ENCODE assay signal across 12 cellular contexts in genomic region chr17:57869599-57870282, GRCh38. TPM values are rescaled to one million over a fixed set of nuclear protein-coding genes. Genes with fewer than 3 reads are reported as not detected.
DNase-seq lines count a peak whose midpoint lies in the region; FAIRE-seq and TF ChIP-seq lines count a peak whose summit lies in the region.
"Had no signal": no experiment of that assay in that cellular context is flagged by ENCODE, and none has a peak within 500 bp of the region (broad histone marks: within the 10 kb centered on the region; RNA-seq: fewer than 3 reads in every experiment).

No MANE protein-coding gene starts in this region.

- H3K9me3 ChIP-seq in endothelial cell of umbilical vein (replicated peaks; ENCODE audit: control insufficient read depth, insufficient read depth, low read length) (no peaks in the 10 kb centered on the region), osteoblast (ENCODE audit: low read depth, low read length) (no peaks in the 10 kb centered on the region)

- H3K4me3 ChIP-seq in endothelial cell of umbilical vein (replicated peaks in 1 of 3; ENCODE audit: insufficient read depth in 1 of 3, low read depth in 1 of 3, low read length in 3 of 3) (no peak overlapping the region), osteoblast (ENCODE audit: insufficient read depth, low read length) (no peak overlapping the region)

- TF ChIP-seq CTCF in D721Med (IDR thresholded peaks at IDR 0.05; ENCODE audit: insufficient read depth, missing control alignments) (no peak), endothelial cell of umbilical vein (IDR thresholded peaks at IDR 0.05; ENCODE audit: extremely low read depth in 1 of 2, insufficient read depth in 1 of 2, low read depth in 1 of 2, low read length in 2 of 2) (no peak), osteoblast (IDR thresholded peaks at IDR 0.05; ENCODE audit: extremely low read depth, low read depth, low read length) (no peak), GM10248 (IDR thresholded peaks at IDR 0.05; ENCODE audit: control extremely low read depth, extremely low read depth, low read depth, missing control alignments) (no peak), CD14-positive monocyte (IDR thresholded peaks at IDR 0.05) (no peak)

- peaks cover 47% of the 10 kb centered on the region for H3K4me1 ChIP-seq in endothelial cell of umbilical vein (ENCODE audit: control insufficient read depth, extremely low read depth, insufficient read depth, low read length)
- peaks cover 45% of the 10 kb centered on the region for H3K4me1 ChIP-seq in osteoblast (ENCODE audit: insufficient read depth, low read length)

- CTCF ChIA-PET in endothelial cell of umbilical vein (lab: Charles Lee) = interaction anchor here (1.0 to 11.3 kb wide), 12 partner anchors 11 to 130 kb away, joined by 3 to 202 read pairs (median 4); partner anchors contain the start of genes CUEDC1 and MRPS23
- CTCF ChIA-PET in GM10248 (lab: Yijun Ruan, JAX) = interaction anchor here (1.3 to 24.4 kb wide), 10 partner anchors 12 to 231 kb away, joined by 3 to 478 read pairs (median 3); partner anchors contain the start of gene VEZF1
- CTCF ChIA-PET in activated naive CD4-positive, alpha-beta T cell treated with anti-CD3 and anti-CD28 coated beads for 36 hours (lab: Charles Lee) = interaction anchor here (0.7 to 5.7 kb wide), 4 partner anchors 11 to 252 kb away, joined by 3 to 44 read pairs (median 4); no protein-coding TSS in a partner anchor

- H3K9me3 Mint-ChIP-seq in CD14-positive monocyte = no peaks in the 10 kb centered on the region
- no peaks in the 10 kb centered on the region for H3K9me3 Mint-ChIP-seq in activated naive CD4-positive, alpha-beta T cell treated with anti-CD3 and anti-CD28 coated beads for 36 hours
- H3K9me3 Mint-ChIP-seq: activated naive CD8-positive, alpha-beta T cell treated with anti-CD3 and anti-CD28 coated beads for 36 hours; stimulated activated effector memory CD8-positive, alpha-beta T cell treated with anti-CD3 and anti-CD28 coated beads, Interleukin-12 subunit alpha, Interleukin-12 subunit beta, amount 100 ng/mL, for 72 hours had no signal

- POLR2A ChIA-PET in endothelial cell of umbilical vein (lab: Charles Lee) = no interaction called here
- POLR2A ChIA-PET in GM10248 (lab: Yijun Ruan, JAX) = no interaction called here

- H3K79me2 ChIP-seq in endothelial cell of umbilical vein (ENCODE audit: control insufficient read depth, insufficient read depth, low read length) (no peaks in the 10 kb centered on the region), osteoblast (ENCODE audit: insufficient read depth, low read length) (no peaks in the 10 kb centered on the region)

- H3K27me3 Mint-ChIP-seq in CD14-positive monocyte (ENCODE audit: low read depth in 3 of 3) = peaks cover 2 to 15% (median 11%) of the 10 kb centered on the region in 3 donors
- peaks cover 3% of the 10 kb centered on the region for H3K27me3 Mint-ChIP-seq in activated naive CD4-positive, alpha-beta T cell treated with anti-CD3 and anti-CD28 coated beads for 36 hours (ENCODE audit: low read depth)

- DNase-seq in D721Med (ENCODE audit: insufficient read length, low spot score) = peak; percentile 88
- DNase-seq in NCI-H82 treated with DMSO at 0.1 percent for 48 hours (lab: John Stamatoyannopoulos, UW; ENCODE audit: unreplicated experiment) = peak; percentile 100
- DNase-seq in endothelial cell of umbilical vein (ENCODE audit: low read depth, low spot score) = no peak
- peak; percentile 98 for DNase-seq in osteoblast (ENCODE audit: insufficient read length, low spot score, missing footprints)
- DNase-seq in GM10248 (ENCODE audit: extremely low spot score) = no peak
- DNase-seq in cardiac septum (ENCODE audit: low spot score) = no peak
- DNase-seq in CD14-positive monocyte (ENCODE audit: low spot score) = no peak
- no peak for DNase-seq in activated naive CD4-positive, alpha-beta T cell treated with anti-CD3 and anti-CD28 coated beads for 36 hours
- DNase-seq: activated CD4-positive, CD25-positive, alpha-beta regulatory T cell; activated naive CD8-positive, alpha-beta T cell treated with anti-CD3 and anti-CD28 coated beads for 36 hours; NCI-H510A had no signal

- H2AFZ ChIP-seq in endothelial cell of umbilical vein (ENCODE audit: low read depth, low read length) = no peak overlapping the region
- H2AFZ ChIP-seq in osteoblast (ENCODE audit: low read length) = no peak overlapping the region

- no peak overlapping the region for H3K9ac ChIP-seq in endothelial cell of umbilical vein (replicated peaks; ENCODE audit: extremely low read depth, insufficient read depth, low read length)

- peaks cover 59% of the 10 kb centered on the region for H3K4me1 Mint-ChIP-seq in CD14-positive monocyte
- H3K4me1 Mint-ChIP-seq in activated naive CD4-positive, alpha-beta T cell treated with anti-CD3 and anti-CD28 coated beads for 36 hours (ENCODE audit: low read depth) = peaks cover 21% of the 10 kb centered on the region

- H3K27ac Mint-ChIP-seq in CD14-positive monocyte = peak overlapping the region in 1 of 7 donors; percentile 52
- H3K27ac Mint-ChIP-seq in activated naive CD4-positive, alpha-beta T cell treated with anti-CD3 and anti-CD28 coated beads for 36 hours = no peak overlapping the region
- H3K27ac Mint-ChIP-seq: activated naive CD8-positive, alpha-beta T cell treated with anti-CD3 and anti-CD28 coated beads for 36 hours; stimulated activated effector memory CD8-positive, alpha-beta T cell treated with anti-CD3 and anti-CD28 coated beads, Interleukin-12 subunit alpha, Interleukin-12 subunit beta, amount 100 ng/mL, for 72 hours had no signal

- H3K4me3 Mint-ChIP-seq in CD14-positive monocyte = no peak overlapping the region
- no peak overlapping the region for H3K4me3 Mint-ChIP-seq in activated naive CD4-positive, alpha-beta T cell treated with anti-CD3 and anti-CD28 coated beads for 36 hours
- H3K4me3 Mint-ChIP-seq: activated naive CD8-positive, alpha-beta T cell treated with anti-CD3 and anti-CD28 coated beads for 36 hours; stimulated activated effector memory CD8-positive, alpha-beta T cell treated with anti-CD3 and anti-CD28 coated beads, Interleukin-12 subunit alpha, Interleukin-12 subunit beta, amount 100 ng/mL, for 72 hours had no signal

- peaks cover 38 to 58% of the 10 kb centered on the region in 2 donors for H3K36me3 Mint-ChIP-seq in CD14-positive monocyte
- no peaks in the 10 kb centered on the region for H3K36me3 Mint-ChIP-seq in activated naive CD4-positive, alpha-beta T cell treated with anti-CD3 and anti-CD28 coated beads for 36 hours (ENCODE audit: low read depth)
- H3K36me3 Mint-ChIP-seq: activated naive CD8-positive, alpha-beta T cell treated with anti-CD3 and anti-CD28 coated beads for 36 hours; stimulated activated effector memory CD8-positive, alpha-beta T cell treated with anti-CD3 and anti-CD28 coated beads, Interleukin-12 subunit alpha, Interleukin-12 subunit beta, amount 100 ng/mL, for 72 hours had no signal

- FAIRE-seq in D721Med (lab: Jason Lieb, UNC) (peak; percentile 85), endothelial cell of umbilical vein (lab: Jason Lieb, UNC) (no peak)

- H4K20me1 ChIP-seq in endothelial cell of umbilical vein (replicated peaks; ENCODE audit: control insufficient read depth, extremely low read depth, insufficient read depth, low read length) = no peaks in the 10 kb centered on the region
- no peaks in the 10 kb centered on the region for H4K20me1 ChIP-seq in osteoblast (ENCODE audit: insufficient read depth, low read length)

- H3K27me3 ChIP-seq in endothelial cell of umbilical vein (ENCODE audit: control insufficient read depth in 2 of 2, insufficient read depth in 2 of 2, low read length in 2 of 2) (no peaks in the 10 kb centered on the region), osteoblast (ENCODE audit: insufficient read depth, low read length) (no peaks in the 10 kb centered on the region)

- H3K27ac ChIP-seq in endothelial cell of umbilical vein (ENCODE audit: insufficient read depth, low read depth, low read length) (no peak overlapping the region), osteoblast (ENCODE audit: low read depth, low read length) (peak overlapping the region; percentile 55)

- H3K9me1 ChIP-seq in endothelial cell of umbilical vein (replicated peaks; ENCODE audit: control insufficient read depth, extremely low read depth, insufficient read depth, low read length) = no peaks in the 10 kb centered on the region

- H3K36me3 ChIP-seq in endothelial cell of umbilical vein (ENCODE audit: control insufficient read depth in 2 of 2, extremely low read depth in 1 of 2, insufficient read depth in 2 of 2, low read length in 2 of 2) (no peaks in the 10 kb centered on the region), osteoblast (ENCODE audit: insufficient read depth, low read length) (peaks cover 37% of the 10 kb centered on the region)

- H3K4me2 ChIP-seq in endothelial cell of umbilical vein (ENCODE audit: insufficient read depth, low read length) = no peak overlapping the region
- no peak overlapping the region for H3K4me2 ChIP-seq in osteoblast (ENCODE audit: insufficient read depth, low read length)

- dilution Hi-C loops in endothelial cell of umbilical vein (cut with MboI; ENCODE audit: extremely low pct_ligation_motif_present, low sequenced_read_pairs) = loop anchor here (25.0 kb wide), 1 partner anchor 118 kb away; the partner anchor contains the start of gene VEZF1

- no peak for TF ChIP-seq POLR2A in endothelial cell of umbilical vein (IDR thresholded peaks at IDR 0.05; ENCODE audit: low read depth, low read length)

- intact Hi-C loops in endothelial cell of umbilical vein (cut with micrococcal nuclease) (loop anchor here (5.0 kb wide), 1 partner anchor 213 kb away; the partner anchor contains the start of gene DYNLL2), cardiac septum (cut with DNase I) (no loop called here), CD14-positive monocyte (cut with micrococcal nuclease) (loop anchor here in 1 of 2 donors (5.0 to 10.0 kb wide), 2 partner anchors 58 to 245 kb away; no protein-coding TSS in a partner anchor)
- intact Hi-C loops in activated naive CD4-positive, alpha-beta T cell treated with anti-CD3 and anti-CD28 coated beads for 36 hours (cut with micrococcal nuclease) = no loop called here

- no TSS peak for BruUV-seq in endothelial cell of umbilical vein (replicated peaks; lab: Mats Ljungman, UMichigan)

TF ChIP-seq in endothelial cell of umbilical vein, 7 proteins besides CTCF, POLR2A, EP300 and RAD21 (continues in another document):
- no peak for TF ChIP-seq JUN (IDR thresholded peaks at IDR 0.05; ENCODE audit: borderline replicate concordance, insufficient read depth, insufficient read length, low read depth)

RNA-seq across cellular contexts. Expression of gene MRPS23, which starts 19.9 kb away (rescaled TPM):
- 40.7 and 46.2 TPM in 2 replicates for total RNA-seq in endothelial cell of umbilical vein
- 27.6 and 39.9 TPM in 2 replicates for polyA plus RNA-seq in endothelial cell of umbilical vein
- 38.9 and 43.4 TPM in 2 replicates for polyA plus RNA-seq in endothelial cell of umbilical vein (2011; cell fraction: cytosol; rRNA removed)
- 15.4 and 19.7 TPM in 2 replicates for polyA plus RNA-seq in endothelial cell of umbilical vein (2011; cell fraction: nucleus; rRNA removed)
- 66.8 and 74.8 TPM in 2 replicates for polyA plus RNA-seq in endothelial cell of umbilical vein (2012)
- polyA minus RNA-seq in endothelial cell of umbilical vein = 20.5 and 26.0 TPM in 2 replicates
- polyA minus RNA-seq in endothelial cell of umbilical vein (2011; cell fraction: cytosol; rRNA and poly(A)+ RNA removed) = 16.5 TPM
- polyA minus RNA-seq in endothelial cell of umbilical vein (2011; cell fraction: nucleus; rRNA and poly(A)+ RNA removed) = 3.9 and 4.2 TPM in 2 replicates
- 17.1 and 19.9 TPM in 2 replicates for total RNA-seq in osteoblast
- 59.6 TPM for total RNA-seq in cardiac septum
- polyA plus RNA-seq in CD14-positive monocyte = 10 to 100 TPM; 32.7 to 40.6 TPM
- 10 to 100 TPM; 57.5 to 59.1 TPM for total RNA-seq in activated naive CD4-positive, alpha-beta T cell treated with anti-CD3 and anti-CD28 coated beads for 36 hours

Comparison
In these comparisons a context has a peak if more than half of its experiments do, and no peak if none do; other contexts are left out.
1. DNase-seq: peak in D721Med (single experiment), NCI-H82 treated with DMSO at 0.1 percent for 48 hours (single experiment) and osteoblast (single experiment); none in endothelial cell of umbilical vein (single experiment), GM10248 (single experiment), cardiac septum (single experiment), CD14-positive monocyte (single experiment) and activated naive CD4-positive, alpha-beta T cell treated with anti-CD3 and anti-CD28 coated beads for 36 hours (single experiment).